In genomic region chr4:6200011-6200921, GRCh38 we compare ENCODE assay signal across 1 cellular context.
TF ChIP-seq lines count a peak whose summit lies in the region.

JAKMIP1 (minus strand) TSS chr4:6200549; CDS start chr4:6112850, 87,699 bp downstream.

TF ChIP-seq in K562, 482 proteins besides CTCF, POLR2A, EP300 and RAD21 (continued from another document):
- TF ChIP-seq, protein P1, sequence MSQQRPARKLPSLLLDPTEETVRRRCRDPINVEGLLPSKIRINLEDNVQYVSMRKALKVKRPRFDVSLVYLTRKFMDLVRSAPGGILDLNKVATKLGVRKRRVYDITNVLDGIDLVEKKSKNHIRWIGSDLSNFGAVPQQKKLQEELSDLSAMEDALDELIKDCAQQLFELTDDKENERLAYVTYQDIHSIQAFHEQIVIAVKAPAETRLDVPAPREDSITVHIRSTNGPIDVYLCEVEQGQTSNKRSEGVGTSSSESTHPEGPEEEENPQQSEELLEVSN (IDR thresholded peaks at IDR 0.05; ENCODE audit: borderline replicate concordance in 1 of 2, extremely low read depth in 1 of 2, insufficient read depth in 1 of 2, insufficient read length in 1 of 2, low read depth in 1 of 2, low read length in 1 of 2, poor library complexity in 1 of 2, severe bottlenecking in 1 of 2) = peak; percentile 92 to 99
- TF ChIP-seq CTBP1 (IDR thresholded peaks at IDR 0.05; ENCODE audit: borderline replicate concordance) = peak; percentile 19; the same call in 1 of the 2 replicates
- peak; percentile 34; the same call in 1 of the 2 replicates for TF ChIP-seq CHD2 (IDR thresholded peaks at IDR 0.05; ENCODE audit: low read depth, low read length)
- no peak for TF ChIP-seq ETV6 (IDR thresholded peaks at IDR 0.05; ENCODE audit: borderline replicate concordance in 1 of 2, low read depth in 2 of 2, low read length in 1 of 2)
- peak; percentile 62; the same call in 1 of the 2 replicates for TF ChIP-seq ETV6 (CRISPR knock-in tag; IDR thresholded peaks at IDR 0.05; ENCODE audit: borderline replicate concordance)
- 0 out of 2 replicates have a peak, but pooled peaks have one; percentile 66 for TF ChIP-seq ZNF431 (CRISPR knock-in tag; IDR thresholded peaks at IDR 0.05)
- peak; percentile 64 for TF ChIP-seq PKNOX1 (IDR thresholded peaks at IDR 0.05)
- peak; percentile 62; the same call in 1 of the 2 replicates for TF ChIP-seq FOXP1 (CRISPR knock-in tag; IDR thresholded peaks at IDR 0.05)
- no peak for TF ChIP-seq ZNF408 (CRISPR knock-in tag; IDR thresholded peaks at IDR 0.05; ENCODE audit: low read depth)
- peak; percentile 89 for TF ChIP-seq L3MBTL2 (IDR thresholded peaks at IDR 0.05)
- no peak for TF ChIP-seq FOXA3 (CRISPR knock-in tag; conservative IDR thresholded peaks at IDR 0.05 in 1 of 2, IDR thresholded peaks at IDR 0.05 in 1 of 2)
- no peak for TF ChIP-seq SMAD1 (IDR thresholded peaks at IDR 0.05; ENCODE audit: low read depth, low read length, partially characterized antibody)
- TF ChIP-seq MAZ (CRISPR knock-in tag; conservative IDR thresholded peaks at IDR 0.05 in 1 of 2, IDR thresholded peaks at IDR 0.05 in 1 of 2) = no peak
- TF ChIP-seq BHLHE40 (IDR thresholded peaks at IDR 0.05; ENCODE audit: low read length) = peak; percentile 51; the same call in 1 of the 2 replicates
- TF ChIP-seq CXXC5 (CRISPR knock-in tag; IDR thresholded peaks at IDR 0.05) = peak; percentile 63
- no peak for TF ChIP-seq ARHGAP35 (IDR thresholded peaks at IDR 0.05; ENCODE audit: partially characterized antibody)
